ENCODE assay signal across 1 cellular context in genomic region chr18:48728204-48728833, GRCh38.
A peak's percentile ranks its signal among the peaks of the same experiment; 100 is the strongest.
TF ChIP-seq lines count a peak whose summit lies in the region.

No MANE protein-coding gene starts in this region.

TF ChIP-seq in IMR-90, 13 proteins besides CTCF, POLR2A, EP300 and RAD21 (continued from another document):
- TF ChIP-seq MAZ (IDR thresholded peaks at IDR 0.05; ENCODE audit: borderline replicate concordance, low read depth, low read length) = peak; percentile 84
- peak; percentile 98 for TF ChIP-seq RCOR1 (IDR thresholded peaks at IDR 0.05; ENCODE audit: insufficient replicate concordance, low read length)
- TF ChIP-seq NFE2L2 (IDR thresholded peaks at IDR 0.05; ENCODE audit: low read depth, low read length) = no peak
TF ChIP-seq in IMR-90: peak in this region for 5.
